ENCODE assay signal across 17 cellular contexts in the genomic region with DNA sequence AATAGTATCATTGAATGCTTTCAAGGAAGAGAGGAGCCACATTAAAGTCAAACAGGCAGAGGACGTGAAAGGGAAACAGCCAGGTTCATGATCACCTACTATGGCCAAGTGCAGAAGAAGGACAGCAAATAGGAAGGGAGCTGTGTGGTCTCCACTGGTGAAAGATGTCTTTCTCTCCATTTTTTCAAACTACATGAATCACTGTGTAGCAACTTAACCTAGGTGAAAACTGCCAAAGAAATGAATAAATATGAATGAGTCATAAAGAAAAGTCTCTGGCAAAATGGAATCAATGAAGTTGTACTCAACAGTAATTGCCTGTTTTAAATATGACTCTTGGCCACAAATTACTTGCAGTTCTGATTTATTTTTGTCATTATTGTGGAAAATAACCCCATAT.
"Had no signal": no experiment of that assay in that cellular context is flagged by ENCODE, and none has a peak within 500 bp of the region (broad histone marks: within the 10 kb centered on the region; RNA-seq: fewer than 3 reads in every experiment).

No MANE protein-coding gene starts in this region.

- H3K36me3 ChIP-seq: cardiac muscle cell, esophagus muscularis mucosa, neutrophil, transverse colon, vagina had no signal

- DNase-seq: activated CD4-positive, CD25-positive, alpha-beta regulatory T cell treated with anti-CD3 and anti-CD28 coated beads, Interleukin-2, amount 50 U/mL, for 72 hours; activated naive CD4-positive, alpha-beta T cell; activated naive CD8-positive, alpha-beta T cell treated with anti-CD3 and anti-CD28 coated beads, Interleukin-2, amount 10 ng/mL, durations not matched to agents 7 days and 5 days; activated T-cell treated with anti-CD3 and anti-CD28 coated beads for 4 hours; aorta; islet precursor cell; naive thymus-derived CD8-positive, alpha-beta T cell; stimulated activated CD4-positive, alpha-beta T cell treated with anti-CD3 and anti-CD28 coated beads, Interleukin-15, amount 100 ng/mL, for 24 hours; stimulated activated CD4-positive, alpha-beta T cell treated with anti-CD3 and anti-CD28 coated beads, Interleukin-4, amount 100 ng/mL, for 1 hour; stimulated activated naive B cell treated with anti-CD40 and anti-IgM and Interleukin-4, amounts not matched to agents 10 μg/mL and 1 μg/mL and 100 μg/mL, for 72 hours; substantia nigra; transverse colon had no signal

- H3K4me3 ChIP-seq: cardiac muscle cell, esophagus muscularis mucosa, transverse colon, vagina had no signal

- H3K27me3 ChIP-seq: cardiac muscle cell, esophagus muscularis mucosa, neutrophil, transverse colon, vagina had no signal

- H3K27ac ChIP-seq: cardiac muscle cell, esophagus muscularis mucosa, neutrophil, transverse colon, vagina had no signal

- H3K4me1 ChIP-seq: vagina had no signal

- ATAC-seq: left lobe of liver; naive thymus-derived CD8-positive, alpha-beta T cell; stimulated activated naive B cell treated with anti-CD40 and anti-IgM and Interleukin-4, amounts not matched to agents 10 μg/mL and 1 μg/mL and 100 μg/mL, for 72 hours had no signal

- H3K9me3 ChIP-seq: esophagus muscularis mucosa, neutrophil, transverse colon, vagina had no signal
